ENCODE assay signal across 39 cellular contexts in the genomic region with DNA sequence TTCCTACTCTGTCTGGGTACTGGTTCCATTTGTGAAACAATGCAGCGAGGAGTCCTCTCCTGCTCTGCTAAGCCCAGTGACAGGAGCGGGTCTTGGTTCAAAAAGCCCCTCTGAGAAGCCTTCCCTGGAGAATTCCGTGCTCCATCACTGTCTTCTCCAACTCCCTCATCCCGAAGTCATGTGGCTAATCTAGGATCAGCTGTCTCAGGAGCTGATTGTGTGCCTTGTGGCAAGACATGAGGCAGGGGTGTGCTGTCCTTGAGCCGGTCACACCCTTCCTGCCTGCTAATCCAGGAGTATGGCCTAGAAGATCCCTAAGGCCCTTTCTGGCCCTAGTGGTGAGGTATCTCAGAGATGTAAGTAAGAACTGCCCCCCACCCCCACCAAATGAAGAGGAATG.
"Had no signal": no experiment of that assay in that cellular context is flagged by ENCODE, and none has a peak within 500 bp of the region (broad histone marks: within the 10 kb centered on the region; RNA-seq: fewer than 3 reads in every experiment).

No MANE protein-coding gene starts in this region.

- H3K4me3 Mint-ChIP-seq: activated naive CD4-positive, alpha-beta T cell treated with anti-CD3 and anti-CD28 coated beads for 36 hours; activated naive CD4-positive, alpha-beta T cell treated with anti-CD3 and anti-CD28 coated beads, Interleukin-2, amount 10 ng/mL, durations not matched to agents 7 days and 5 days; activated naive CD4-positive, alpha-beta T cell treated with anti-CD3 and anti-CD28 coated beads, Interleukin-2, amount 50 U/mL, for 24 hours; activated naive CD8-positive, alpha-beta T cell; activated naive CD8-positive, alpha-beta T cell treated with anti-CD3 and anti-CD28 coated beads for 36 hours; activated naive CD8-positive, alpha-beta T cell treated with anti-CD3 and anti-CD28 coated beads, Interleukin-2, amount 10 ng/mL, durations not matched to agents 7 days and 5 days; activated naive CD8-positive, alpha-beta T cell treated with anti-CD3 and anti-CD28 coated beads, Interleukin-2, amount 50 U/mL, for 24 hours; activated T-cell treated with anti-CD3 and anti-CD28 coated beads, Interleukin-2, amount 50 U/mL, for 24 hours; activated T-cell treated with anti-CD3 and anti-CD28 coated beads, Interleukin-2, amount 50 U/mL, for 4 hours; activated T-cell treated with anti-CD3 and anti-CD28 coated beads, Interleukin-2, amount 50 U/mL, for 72 hours; activated T-helper 1 cell treated with anti-CD3 and anti-CD28 coated beads, Interleukin-12 subunit alpha, Interleukin-12 subunit beta, Interleukin-2, Interleukin-4 antibody, amounts not matched to agents 30 ng/mL and 10 ng/mL and 1 ng/mL, durations not matched to agents 14 hours and 24 hours and 36 hours; activated T-helper 17 cell treated with anti-CD3 and anti-CD28 coated beads, Interleukin-2, amount 50 U/mL, for 72 hours; brain; central memory CD8-positive, alpha-beta T cell had no signal

- H3K4me3 ChIP-seq: adrenal gland, ascending aorta, body of pancreas, breast epithelium, cardiac muscle cell had no signal

- H3K9me3 ChIP-seq: adrenal gland, ascending aorta, body of pancreas, breast epithelium had no signal

- DNase-seq: activated effector memory CD4-positive, alpha-beta T cell treated with anti-CD3 and anti-CD28 coated beads, Interleukin-2, amount 50 U/mL, for 16 hours; activated effector memory CD4-positive, alpha-beta T cell treated with Interleukin-2 at 50 U/mL for 16 hours; activated gamma-delta T cell; activated gamma-delta T cell treated with Interleukin-2 at 50 U/mL for 16 hours; activated naive CD4-positive, alpha-beta T cell; activated naive CD4-positive, alpha-beta T cell treated with anti-CD3 and anti-CD28 coated beads for 36 hours; activated naive CD4-positive, alpha-beta T cell treated with anti-CD3 and anti-CD28 coated beads, Interleukin-2, amount 10 ng/mL, durations not matched to agents 7 days and 5 days; activated naive CD4-positive, alpha-beta T cell treated with anti-CD3 and anti-CD28 coated beads, Interleukin-2, amount 50 U/mL, for 16 hours; activated naive CD4-positive, alpha-beta T cell treated with Interleukin-2 at 50 U/mL for 16 hours; activated naive CD8-positive, alpha-beta T cell treated with anti-CD3 and anti-CD28 coated beads for 36 hours; activated naive CD8-positive, alpha-beta T cell treated with anti-CD3 and anti-CD28 coated beads, Interleukin-2, amount 10 ng/mL, durations not matched to agents 7 days and 5 days; activated naive CD8-positive, alpha-beta T cell treated with anti-CD3 and anti-CD28 coated beads, Interleukin-2, amount 50 U/mL, for 24 hours; activated T-cell treated with anti-CD3 and anti-CD28 coated beads for 4 hours; activated T-cell treated with anti-CD3 and anti-CD28 coated beads, Interleukin-2, amount 50 U/mL, for 1 hour; activated T-cell treated with anti-CD3 and anti-CD28 coated beads, Interleukin-2, amount 50 U/mL, for 24 hours; activated T-cell treated with anti-CD3 and anti-CD28 coated beads, Interleukin-2, amount 50 U/mL, for 4 hours; activated T-cell treated with anti-CD3 and anti-CD28 coated beads, Interleukin-2, amount 50 U/mL, for 48 hours; activated T-cell treated with anti-CD3 and anti-CD28 coated beads, Interleukin-2, amount 50 U/mL, for 72 hours; adrenal gland; amniotic stem cell; amygdala; anterior cingulate cortex; aorta; body of pancreas; brain microvascular endothelial cell; caudate nucleus; central memory CD4-positive, alpha-beta T cell; cerebellar nuclear complex had no signal

- H3K36me3 Mint-ChIP-seq: activated naive CD4-positive, alpha-beta T cell treated with anti-CD3 and anti-CD28 coated beads, Interleukin-2, amount 10 ng/mL, durations not matched to agents 7 days and 5 days; activated naive CD4-positive, alpha-beta T cell treated with anti-CD3 and anti-CD28 coated beads, Interleukin-2, amount 50 U/mL, for 72 hours; activated naive CD8-positive, alpha-beta T cell treated with anti-CD3 and anti-CD28 coated beads for 36 hours; activated naive CD8-positive, alpha-beta T cell treated with anti-CD3 and anti-CD28 coated beads, Interleukin-2, amount 10 ng/mL, durations not matched to agents 7 days and 5 days; brain had no signal

- H3K27me3 ChIP-seq: adrenal gland, ascending aorta, body of pancreas, brain microvascular endothelial cell, breast epithelium, cardiac muscle cell had no signal

- H3K36me3 ChIP-seq: adrenal gland, ascending aorta, brain microvascular endothelial cell, breast epithelium, cardiac muscle cell had no signal

- H3K4me1 Mint-ChIP-seq: activated naive CD4-positive, alpha-beta T cell treated with anti-CD3 and anti-CD28 coated beads, Interleukin-2, amount 10 ng/mL, durations not matched to agents 7 days and 5 days; brain; central memory CD8-positive, alpha-beta T cell had no signal

- H3K27ac ChIP-seq: adrenal gland, ascending aorta, body of pancreas, brain microvascular endothelial cell, breast epithelium, cardiac muscle cell had no signal

- H3K4me1 ChIP-seq: adrenal gland, ascending aorta, body of pancreas, breast epithelium had no signal

- H3K27me3 Mint-ChIP-seq: activated naive CD4-positive, alpha-beta T cell treated with anti-CD3 and anti-CD28 coated beads, Interleukin-2, amount 50 U/mL, for 24 hours; activated naive CD8-positive, alpha-beta T cell; activated naive CD8-positive, alpha-beta T cell treated with anti-CD3 and anti-CD28 coated beads for 36 hours; activated naive CD8-positive, alpha-beta T cell treated with anti-CD3 and anti-CD28 coated beads, Interleukin-2, amount 50 U/mL, for 24 hours; activated T-cell treated with anti-CD3 and anti-CD28 coated beads, Interleukin-2, amount 50 U/mL, for 24 hours; activated T-helper 17 cell treated with anti-CD3 and anti-CD28 coated beads, Interleukin-2, amount 50 U/mL, for 72 hours; central memory CD8-positive, alpha-beta T cell had no signal

- H3K27ac Mint-ChIP-seq: activated naive CD4-positive, alpha-beta T cell treated with anti-CD3 and anti-CD28 coated beads for 36 hours; activated naive CD4-positive, alpha-beta T cell treated with anti-CD3 and anti-CD28 coated beads, Interleukin-2, amount 10 ng/mL, durations not matched to agents 7 days and 5 days; activated naive CD4-positive, alpha-beta T cell treated with anti-CD3 and anti-CD28 coated beads, Interleukin-2, amount 50 U/mL, for 24 hours; activated naive CD4-positive, alpha-beta T cell treated with anti-CD3 and anti-CD28 coated beads, Interleukin-2, amount 50 U/mL, for 72 hours; activated naive CD8-positive, alpha-beta T cell; activated naive CD8-positive, alpha-beta T cell treated with anti-CD3 and anti-CD28 coated beads for 36 hours; activated naive CD8-positive, alpha-beta T cell treated with anti-CD3 and anti-CD28 coated beads, Interleukin-2, amount 10 ng/mL, durations not matched to agents 7 days and 5 days; activated naive CD8-positive, alpha-beta T cell treated with anti-CD3 and anti-CD28 coated beads, Interleukin-2, amount 50 U/mL, for 24 hours; activated T-cell treated with anti-CD3 and anti-CD28 coated beads, Interleukin-2, amount 50 U/mL, for 24 hours; activated T-cell treated with anti-CD3 and anti-CD28 coated beads, Interleukin-2, amount 50 U/mL, for 72 hours; activated T-helper 1 cell treated with anti-CD3 and anti-CD28 coated beads, Interleukin-12 subunit alpha, Interleukin-12 subunit beta, Interleukin-2, Interleukin-4 antibody, amounts not matched to agents 30 ng/mL and 10 ng/mL and 1 ng/mL, durations not matched to agents 14 hours and 24 hours and 36 hours; activated T-helper 17 cell treated with anti-CD3 and anti-CD28 coated beads, Interleukin-2, amount 50 U/mL, for 72 hours; activated T-helper 2 cell treated with anti-CD3 and anti-CD28 coated beads, Interferon-gamma antibody, Interleukin-2, Interleukin-4, amounts not matched to agents 10 μg/mL and 5 μg/mL and 100 μg/mL, durations not matched to agents 14 hours and 24 hours and 36 hours; brain had no signal

- H3K9me3 Mint-ChIP-seq: activated naive CD4-positive, alpha-beta T cell treated with anti-CD3 and anti-CD28 coated beads for 36 hours; activated naive CD4-positive, alpha-beta T cell treated with anti-CD3 and anti-CD28 coated beads, Interleukin-2, amount 10 ng/mL, durations not matched to agents 7 days and 5 days; activated naive CD4-positive, alpha-beta T cell treated with anti-CD3 and anti-CD28 coated beads, Interleukin-2, amount 50 U/mL, for 24 hours; activated naive CD4-positive, alpha-beta T cell treated with anti-CD3 and anti-CD28 coated beads, Interleukin-2, amount 50 U/mL, for 72 hours; activated naive CD8-positive, alpha-beta T cell treated with anti-CD3 and anti-CD28 coated beads for 36 hours; activated naive CD8-positive, alpha-beta T cell treated with anti-CD3 and anti-CD28 coated beads, Interleukin-2, amount 10 ng/mL, durations not matched to agents 7 days and 5 days; activated naive CD8-positive, alpha-beta T cell treated with anti-CD3 and anti-CD28 coated beads, Interleukin-2, amount 50 U/mL, for 24 hours; activated T-cell treated with anti-CD3 and anti-CD28 coated beads, Interleukin-2, amount 50 U/mL, for 24 hours; activated T-cell treated with anti-CD3 and anti-CD28 coated beads, Interleukin-2, amount 50 U/mL, for 4 hours; activated T-helper 1 cell treated with anti-CD3 and anti-CD28 coated beads, Interleukin-12 subunit alpha, Interleukin-12 subunit beta, Interleukin-2, Interleukin-4 antibody, amounts not matched to agents 30 ng/mL and 10 ng/mL and 1 ng/mL, durations not matched to agents 14 hours and 24 hours and 36 hours; activated T-helper 17 cell treated with anti-CD3 and anti-CD28 coated beads, Interleukin-2, amount 50 U/mL, for 72 hours; activated T-helper 2 cell treated with anti-CD3 and anti-CD28 coated beads, Interferon-gamma antibody, Interleukin-2, Interleukin-4, amounts not matched to agents 10 μg/mL and 5 μg/mL and 100 μg/mL, durations not matched to agents 14 hours and 24 hours and 36 hours; brain; central memory CD8-positive, alpha-beta T cell had no signal
